Comparison of ENCODE assay signal across 1 cellular context in the genomic region with DNA sequence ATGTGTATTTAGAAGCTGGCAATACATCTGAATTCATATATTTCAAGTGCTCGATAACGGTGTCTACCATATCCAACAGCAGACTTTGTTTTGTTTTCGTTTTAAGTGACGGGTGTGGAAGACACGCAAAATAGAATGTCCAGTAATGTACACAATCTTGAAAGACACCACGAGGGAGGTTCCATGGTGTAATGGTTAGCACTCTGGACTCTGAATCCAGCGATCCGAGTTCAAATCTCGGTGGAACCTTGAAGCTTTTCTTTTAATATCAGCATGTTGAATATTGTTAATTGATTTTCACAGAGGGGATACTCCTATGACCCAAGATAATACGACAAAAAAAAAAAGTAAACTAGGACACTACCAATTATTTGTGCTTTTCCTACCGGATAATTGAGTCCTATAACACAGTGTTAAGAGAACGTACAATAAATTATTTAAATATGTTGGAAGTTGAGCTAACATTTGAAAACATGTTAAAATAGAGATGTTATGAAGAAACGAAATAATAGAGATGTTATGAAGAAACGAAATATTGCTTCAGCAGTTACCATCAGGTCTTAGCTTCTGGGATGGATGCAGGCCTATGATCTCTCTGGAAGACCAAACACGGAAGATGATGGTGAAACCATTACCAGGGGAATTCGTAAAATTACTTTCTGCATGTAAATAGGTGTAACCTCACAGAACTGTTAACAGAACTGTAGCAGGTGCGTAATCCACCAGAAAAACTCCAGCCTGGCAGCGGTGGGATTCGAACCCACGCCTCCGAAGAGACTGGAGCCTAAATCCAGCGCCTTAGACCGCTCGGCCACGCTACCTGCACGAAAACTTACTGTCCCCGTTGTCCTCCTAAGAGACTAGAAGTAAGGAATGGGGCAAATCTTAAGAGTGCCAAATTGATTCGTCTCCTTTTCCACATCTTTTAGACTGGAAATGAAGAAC.
TF ChIP-seq lines count a peak whose summit lies in the region.

No MANE protein-coding gene starts in this region.

TF ChIP-seq in neural cell, 6 proteins besides CTCF, POLR2A, EP300 and RAD21:
- TF ChIP-seq SMC3 (conservative IDR thresholded peaks at IDR 0.05; ENCODE audit: poor library complexity) (no peak), EZH2 (IDR thresholded peaks at IDR 0.05; ENCODE audit: borderline replicate concordance, insufficient read depth, low read length, poor library complexity, severe bottlenecking) (no peak), MXI1 (conservative IDR thresholded peaks at IDR 0.05; ENCODE audit: poor library complexity, severe bottlenecking) (no peak), TAF1 (IDR thresholded peaks at IDR 0.05; ENCODE audit: low read depth) (no peak), POLR2AphosphoS5 (IDR thresholded peaks at IDR 0.05) (peak; percentile 40), REST (IDR thresholded peaks at IDR 0.05; ENCODE audit: borderline replicate concordance) (no peak)
TF ChIP-seq in neural cell: peak in this region for 1.
